Comparison of ENCODE assay signal across 12 cellular contexts in genomic region chr1:36134031-36134430, GRCh38. TPM values are rescaled to one million over a fixed set of nuclear protein-coding genes. Genes with fewer than 3 reads are reported as not detected.
DNase-seq lines count a peak whose midpoint lies in the region; ATAC-seq and TF ChIP-seq lines count a peak whose summit lies in the region.
"Had no signal": no experiment of that assay in that cellular context is flagged by ENCODE, and none has a peak within 500 bp of the region (broad histone marks: within the 10 kb centered on the region; RNA-seq: fewer than 3 reads in every experiment).

No MANE protein-coding gene starts in this region.

- TF ChIP-seq EP300 in SK-N-SH (IDR thresholded peaks at IDR 0.05; ENCODE audit: borderline replicate concordance in 1 of 2, low read depth in 1 of 2, low read length in 1 of 2), result no peak
- TF ChIP-seq EP300 in tibial nerve (IDR thresholded peaks at IDR 0.05), result no peak

- intact Hi-C loops in mammary epithelial cell (cut with micrococcal nuclease), result loop anchor here (1.0 kb wide), 1 partner anchor 35 kb away; no protein-coding TSS in a partner anchor

- TF ChIP-seq CTCF in SK-N-SH (IDR thresholded peaks at IDR 0.05) (no peak), mammary epithelial cell (conservative IDR thresholded peaks at IDR 0.05 in 1 of 2, IDR thresholded peaks at IDR 0.05 in 1 of 2; ENCODE audit: extremely low read depth in 1 of 2, insufficient read depth in 1 of 2, low read depth in 1 of 2, low read length in 2 of 2) (no peak), tibial nerve (IDR thresholded peaks at IDR 0.05) (no peak)

- dilution Hi-C loops in mammary epithelial cell (cut with HindIII; ENCODE audit: low sequenced_read_pairs), result no loop called here

- no peak overlapping the region for H2BK5ac ChIP-seq in mesendoderm (ENCODE audit: low read length)

- no peaks in the 10 kb centered on the region for H3K79me1 ChIP-seq in mesendoderm (ENCODE audit: low read length)

- H3K4me1 ChIP-seq in SK-N-SH (ENCODE audit: control insufficient read depth in 1 of 2, insufficient read depth in 2 of 2, low read depth in 1 of 2, low read length in 1 of 2), result peaks cover 14 to 43% of the 10 kb centered on the region in 2 experiments; a peak in 3 of 4 replicates
- peaks cover 41% of the 10 kb centered on the region for H3K4me1 ChIP-seq in mammary epithelial cell (ENCODE audit: insufficient read depth, low read length)
- H3K4me1 ChIP-seq in mesendoderm (ENCODE audit: control insufficient read depth, low read depth, low read length), result no peaks in the 10 kb centered on the region
- H3K4me1 ChIP-seq in tibial nerve, result peaks cover 0 to 38% (median 17%) of the 10 kb centered on the region in 4 donors

- DNase-seq in SK-N-SH, result peak; percentile 20
- no peak for DNase-seq in mammary epithelial cell
- DNase-seq in mesendoderm, result no peak
- DNase-seq in tibial nerve (ENCODE audit: low spot score in 2 of 2), result no peak
- no peak for DNase-seq in left lobe of liver (ENCODE audit: low spot score)
- DNase-seq in HT-29 (ENCODE audit: low spot score), result no peak
- DNase-seq: CD4-positive, CD25-positive, alpha-beta regulatory T cell had no signal

- H3K9ac ChIP-seq in SK-N-SH, result no peak overlapping the region
- H3K9ac ChIP-seq in mammary epithelial cell (ENCODE audit: insufficient read depth, low read length), result no peak overlapping the region
- H3K9ac ChIP-seq in mesendoderm (ENCODE audit: low read length), result no peak overlapping the region

- in situ Hi-C loops in mammary epithelial cell (cut with MboI; ENCODE audit: low sequenced_read_pairs in 2 of 2), result no loop called here

- no peak overlapping the region for H3K18ac ChIP-seq in mesendoderm (ENCODE audit: low read length)

- H4K5ac ChIP-seq in mesendoderm (ENCODE audit: low read length), result no peak overlapping the region

- peaks cover 15 to 19% of the 10 kb centered on the region in 2 experiments for H3K36me3 ChIP-seq in SK-N-SH (replicated peaks in 1 of 2; ENCODE audit: control insufficient read depth in 1 of 2, insufficient read depth in 2 of 2, low read length in 1 of 2)
- H3K36me3 ChIP-seq in mammary epithelial cell (ENCODE audit: insufficient read depth, low read length), result peaks cover 13% of the 10 kb centered on the region
- peaks cover 3% of the 10 kb centered on the region for H3K36me3 ChIP-seq in mesendoderm (ENCODE audit: control insufficient read depth, insufficient read depth, low read length)
- H3K36me3 ChIP-seq in tibial nerve, result peaks cover 0 to 29% (median 7%) of the 10 kb centered on the region in 3 donors

- H3F3A ChIP-seq in SK-N-SH (replicated peaks; ENCODE audit: insufficient read depth), result peaks cover 39% of the 10 kb centered on the region

- H3K23ac ChIP-seq in mesendoderm (ENCODE audit: low read length), result no peak overlapping the region

- H3K27me3 ChIP-seq in SK-N-SH (ENCODE audit: insufficient read depth), result no peaks in the 10 kb centered on the region
- H3K27me3 ChIP-seq in mammary epithelial cell (ENCODE audit: insufficient read depth, low read length), result no peaks in the 10 kb centered on the region
- no peaks in the 10 kb centered on the region for H3K27me3 ChIP-seq in mesendoderm (ENCODE audit: insufficient read depth, low read length, poor library complexity)
- H3K27me3 ChIP-seq in tibial nerve, result no peaks in the 10 kb centered on the region

- peak overlapping the region; percentile 44; the same call in 1 of the 2 replicates for H3K4me2 ChIP-seq in SK-N-SH
- no peak overlapping the region for H3K4me2 ChIP-seq in mammary epithelial cell (ENCODE audit: insufficient read depth, low read depth, low read length)
- H3K4me2 ChIP-seq in mesendoderm (ENCODE audit: low read length), result no peak overlapping the region

- H3K9me3 ChIP-seq in SK-N-SH (no peaks in the 10 kb centered on the region), mammary epithelial cell (replicated peaks; ENCODE audit: insufficient read depth, low read length) (no peaks in the 10 kb centered on the region), tibial nerve (no peaks in the 10 kb centered on the region)

- peak overlapping the region; percentile 45 to 89 for H3K27ac ChIP-seq in SK-N-SH (ENCODE audit: low read depth in 2 of 2, low read length in 1 of 2)
- H3K27ac ChIP-seq in mammary epithelial cell (ENCODE audit: insufficient read depth, low read depth, low read length), result peak overlapping the region; percentile 3
- H3K27ac ChIP-seq in mesendoderm (ENCODE audit: low read depth, low read length), result no peak overlapping the region
- H3K27ac ChIP-seq in tibial nerve, result peak overlapping the region; percentile 2 to 88 (median 54)
- H3K27ac ChIP-seq: 22Rv1 had no signal

- no peak for TF ChIP-seq RAD21 in SK-N-SH (IDR thresholded peaks at IDR 0.05; ENCODE audit: low read length)

- no TSS peak for BruUV-seq in mammary epithelial cell (replicated peaks; lab: Mats Ljungman, UMichigan)

- H3K9me2 ChIP-seq in SK-N-SH, result no peaks in the 10 kb centered on the region

- no peak overlapping the region for H4K8ac ChIP-seq in mesendoderm (ENCODE audit: low read depth, low read length)

- 68% methylated on average over 4 of the region's 6 CpGs for WGBS in SK-N-SH (ENCODE audit: low lambda C conversion rate)
- 54% methylated on average over 5 of the region's 6 CpGs for WGBS in mammary epithelial cell (ENCODE audit: low coverage, missing lambda C conversion rate)
- no CpG with 5 or more reads among the region's 6 CpGs for WGBS in mesendoderm (ENCODE audit: extremely low coverage, insufficient coverage, low lambda C conversion rate)
- WGBS in tibial nerve, 2 donors, result 32 to 52% methylated on average over 6 of the region's 6 CpGs

- H2AK5ac ChIP-seq in mesendoderm (ENCODE audit: low read length), result no peak overlapping the region

- peak overlapping the region; percentile 52; the same call in 1 of the 2 replicates for H2AFZ ChIP-seq in SK-N-SH (ENCODE audit: low read depth)
- peak overlapping the region; percentile 63 for H2AFZ ChIP-seq in mammary epithelial cell (ENCODE audit: low read depth, low read length)

- no peak overlapping the region for H2BK15ac ChIP-seq in mesendoderm (replicated peaks; ENCODE audit: low read depth)

- H4K20me1 ChIP-seq in SK-N-SH (ENCODE audit: insufficient read depth) (no peaks in the 10 kb centered on the region), mammary epithelial cell (ENCODE audit: insufficient read depth, low read length) (no peaks in the 10 kb centered on the region)

- peaks cover 17% of the 10 kb centered on the region; the same call in 1 of the 2 replicates for H3K79me2 ChIP-seq in SK-N-SH (ENCODE audit: insufficient read depth)
- H3K79me2 ChIP-seq in mammary epithelial cell (ENCODE audit: insufficient read depth, low read length), result peaks cover 9% of the 10 kb centered on the region
- H3K79me2 ChIP-seq in mesendoderm (ENCODE audit: control insufficient read depth, insufficient read depth, low read length), result no peaks in the 10 kb centered on the region

- TF ChIP-seq POLR2A in tibial nerve (IDR thresholded peaks at IDR 0.05), result no peak

- H3K56ac ChIP-seq in mesendoderm (ENCODE audit: low read length), result peak overlapping the region; percentile 17

- no peak for ATAC-seq in SK-N-SH treated with all-trans-retinoic acid at 6 μM for 48 hours
- ATAC-seq in left lobe of liver, result no peak
- ATAC-seq in GM18858 (IDR thresholded peaks at IDR 0.05; ENCODE audit: unreplicated experiment), result no peak

- POLR2A ChIA-PET in SK-N-SH (lab: Yijun Ruan, JAX), result interaction anchor here (0.7 to 1.4 kb wide), 5 partner anchors 17 to 37 kb away, joined by 3 to 5 read pairs (median 3); no protein-coding TSS in a partner anchor

- H2BK120ac ChIP-seq in mesendoderm (ENCODE audit: low read depth, low read length), result no peak overlapping the region

- H3K4ac ChIP-seq in mesendoderm (ENCODE audit: low read depth, low read length), result no peak overlapping the region

- CTCF ChIA-PET in SK-N-SH (lab: Yijun Ruan, JAX), result interaction anchor here (0.7 to 17.9 kb wide), 27 partner anchors 10 to 302 kb away, joined by 3 to 700 read pairs (median 4); partner anchors contain the start of genes ADPRS, AGO1, AGO3 and TEKT2
- CTCF ChIA-PET in mammary epithelial cell (lab: Charles Lee; ENCODE audit: low non-redundant PET), result interaction anchor here (0.5 to 1.2 kb wide), 4 partner anchors 28 to 122 kb away, joined by 4 to 21 read pairs (median 4); no protein-coding TSS in a partner anchor

- H3K4me3 ChIP-seq in SK-N-SH (ENCODE audit: low read depth in 2 of 2, low read length in 1 of 2) (no peak overlapping the region), mammary epithelial cell (replicated peaks in 1 of 3; ENCODE audit: insufficient read depth in 1 of 3, low read depth in 2 of 3, low read length in 3 of 3) (no peak overlapping the region), mesendoderm (ENCODE audit: low read length) (no peak overlapping the region), tibial nerve (no peak overlapping the region)
- H3K4me3 ChIP-seq: coronary artery had no signal

RNA-seq across cellular contexts. Expression of gene COL8A2, which starts 9.0 kb away (rescaled TPM):
- polyA plus RNA-seq in SK-N-SH (2012; rRNA removed), result 2.6 and 3.1 TPM in 2 replicates
- 1.6 and 2.6 TPM in 2 replicates for polyA plus RNA-seq in SK-N-SH (2012; cell fraction: cytosol; rRNA removed)
- polyA plus RNA-seq in SK-N-SH (2012; cell fraction: nucleus; rRNA removed), result 2.3 and 2.6 TPM in 2 replicates
- total RNA-seq in mammary epithelial cell, result 10 to 100 TPM in 1 of 2 donors, under 1 TPM in 1; 0.94 to 13.3 TPM
- 0.28 TPM for polyA plus RNA-seq in mammary epithelial cell
- polyA minus RNA-seq in mammary epithelial cell, result not detected
- 0.49 TPM for polyA plus RNA-seq in mesendoderm (2013, experiment 1 of 2)
- polyA plus RNA-seq in mesendoderm (2013, experiment 2 of 2), result 0.50 TPM
- total RNA-seq in tibial nerve, result 10 to 100 TPM; 26.7 to 57.9 (median 50.2) TPM
- total RNA-seq in left lobe of liver, result 0.50 TPM
- not detected in 2 replicates for total RNA-seq in HT-29 (2014; rRNA removed; shearing (Covaris generic))
- total RNA-seq: CD4-positive, CD25-positive, alpha-beta regulatory T cell had no signal

RNA-seq across cellular contexts. Expression of gene TRAPPC3, which starts 15.3 kb away (rescaled TPM):
- polyA plus RNA-seq in SK-N-SH (2012; rRNA removed) (149 and 169 TPM in 2 replicates), mammary epithelial cell (107 TPM)
- polyA plus RNA-seq in SK-N-SH (2012; cell fraction: cytosol; rRNA removed), result 172 and 173 TPM in 2 replicates
- 83.1 and 92.3 TPM in 2 replicates for polyA plus RNA-seq in SK-N-SH (2012; cell fraction: nucleus; rRNA removed)
- total RNA-seq in mammary epithelial cell (10 to 100 TPM; 73.2 to 96.5 TPM), tibial nerve (10 to 100 TPM; 48.0 to 90.4 (median 69.1) TPM), left lobe of liver (24.8 TPM)
- polyA minus RNA-seq in mammary epithelial cell, result 41.7 TPM
- 40.2 TPM for polyA plus RNA-seq in mesendoderm (2013, experiment 1 of 2)
- 41.3 TPM for polyA plus RNA-seq in mesendoderm (2013, experiment 2 of 2)
- 65.8 and 80.9 TPM in 2 replicates for total RNA-seq in HT-29 (2014; rRNA removed; shearing (Covaris generic))

RNA-seq across cellular contexts. Expression of gene MAP7D1, which starts 21.9 kb away (rescaled TPM):
- 40.6 and 69.9 TPM in 2 replicates for polyA plus RNA-seq in SK-N-SH (2012; rRNA removed)
- 78.2 and 85.1 TPM in 2 replicates for polyA plus RNA-seq in SK-N-SH (2012; cell fraction: cytosol; rRNA removed)
- 137 and 148 TPM in 2 replicates for polyA plus RNA-seq in SK-N-SH (2012; cell fraction: nucleus; rRNA removed)
- total RNA-seq in mammary epithelial cell, result 100 to 1,000 TPM in 1 of 2 donors, 10 to 100 TPM in 1; 99.4 to 331 TPM
- 129 TPM for polyA plus RNA-seq in mammary epithelial cell
- 116 TPM for polyA minus RNA-seq in mammary epithelial cell
- polyA plus RNA-seq in mesendoderm (2013, experiment 1 of 2), result 38.9 TPM
- polyA plus RNA-seq in mesendoderm (2013, experiment 2 of 2), result 40.0 TPM
- 100 to 1,000 TPM in 3 of 4 donors, 10 to 100 TPM in 1; 85.0 to 184 (median 121) TPM for total RNA-seq in tibial nerve
- total RNA-seq in left lobe of liver, result 13.3 TPM
- total RNA-seq in HT-29 (2014; rRNA removed; shearing (Covaris generic)), result 76.6 and 81.5 TPM in 2 replicates

RNA-seq across cellular contexts. Expression of gene ADPRS, which starts 45.3 kb away (rescaled TPM):
- polyA plus RNA-seq in SK-N-SH (2012; rRNA removed) (54.2 and 62.3 TPM in 2 replicates), mammary epithelial cell (50.7 TPM)
- polyA plus RNA-seq in SK-N-SH (2012; cell fraction: cytosol; rRNA removed), result 34.6 and 47.4 TPM in 2 replicates
- 51.1 and 60.8 TPM in 2 replicates for polyA plus RNA-seq in SK-N-SH (2012; cell fraction: nucleus; rRNA removed)
- total RNA-seq in mammary epithelial cell (10 to 100 TPM; 33.7 to 34.3 TPM), tibial nerve (10 to 100 TPM; 41.0 to 64.3 (median 48.0) TPM), left lobe of liver (9.0 TPM)
- 8.3 TPM for polyA minus RNA-seq in mammary epithelial cell
- 16.8 TPM for polyA plus RNA-seq in mesendoderm (2013, experiment 1 of 2)
- 16.1 TPM for polyA plus RNA-seq in mesendoderm (2013, experiment 2 of 2)
- total RNA-seq in HT-29 (2014; rRNA removed; shearing (Covaris generic)), result 61.8 and 68.7 TPM in 2 replicates

RNA-seq across cellular contexts. Expression of gene TEKT2, which starts 50.1 kb away (rescaled TPM):
- 1.0 and 1.2 TPM in 2 replicates for polyA plus RNA-seq in SK-N-SH (2012; rRNA removed)
- polyA plus RNA-seq in SK-N-SH (2012; cell fraction: cytosol; rRNA removed), result 0.17 and 0.30 TPM in 2 replicates
- polyA plus RNA-seq in SK-N-SH (2012; cell fraction: nucleus; rRNA removed), result 4.1 and 4.4 TPM in 2 replicates
- not detected for total RNA-seq in mammary epithelial cell
- polyA plus RNA-seq in mammary epithelial cell, result not detected
- polyA minus RNA-seq in mammary epithelial cell, result not detected
- polyA plus RNA-seq in mesendoderm (2013, experiment 1 of 2), result 0.25 TPM
- 0.25 TPM for polyA plus RNA-seq in mesendoderm (2013, experiment 2 of 2)
- total RNA-seq in tibial nerve, result under 1 TPM in 1 of 4 donors, not detected in 3; 0.90 TPM
- total RNA-seq in left lobe of liver, result not detected
- total RNA-seq in HT-29 (2014; rRNA removed; shearing (Covaris generic)), result not detected in 2 replicates
- total RNA-seq: esophagus mucosa had no signal
- polyA plus RNA-seq: CD4-positive, CD25-positive, alpha-beta regulatory T cell had no signal
